14 cellular contexts compared by ENCODE assay signal in the genomic region with DNA sequence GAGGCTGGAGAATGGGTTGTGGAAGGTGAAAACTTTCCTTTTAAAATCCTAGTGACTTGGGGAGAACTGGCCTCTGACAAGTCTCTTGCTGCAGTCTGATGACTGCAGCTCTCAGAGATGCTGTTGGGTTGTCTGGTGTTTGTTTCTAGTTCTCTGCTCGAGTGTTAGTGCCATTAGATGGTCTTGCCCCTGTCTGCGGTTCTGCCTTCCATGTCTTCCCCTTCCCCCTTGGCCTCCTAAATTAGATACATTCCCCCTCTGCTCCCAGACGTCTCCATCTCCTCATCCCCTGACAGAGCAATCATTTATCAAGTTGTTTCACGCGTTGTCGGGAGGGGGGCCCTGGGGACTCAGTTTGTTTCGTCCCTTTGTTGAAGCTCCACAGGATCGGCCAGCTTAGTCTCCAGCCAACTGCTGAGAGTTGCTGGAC.
DNase-seq lines count a peak whose midpoint lies in the region; ATAC-seq, FAIRE-seq and TF ChIP-seq lines count a peak whose summit lies in the region.
"Had no signal": no experiment of that assay in that cellular context is flagged by ENCODE, and none has a peak within 500 bp of the region (broad histone marks: within the 10 kb centered on the region; RNA-seq: fewer than 3 reads in every experiment).

No MANE protein-coding gene starts in this region.

- H3K4me3 ChIP-seq in neuron (ENCODE audit: low read length) = peak overlapping the region; percentile 49
- H3K4me3 ChIP-seq: thoracic aorta had no signal

- intact Hi-C loops in left ventricle myocardium superior (cut with micrococcal nuclease) = no loop called here

- in situ Hi-C loops in SK-MEL-5 (cut with HindIII; ENCODE audit: low pct_unique_long_range_greater_than_20kb, low sequenced_read_pairs) = no loop called here

- no peak overlapping the region for H2AFZ ChIP-seq in neuron (ENCODE audit: low read depth, low read length)

- no peak for TF ChIP-seq CTCF in GM10248 (IDR thresholded peaks at IDR 0.05; ENCODE audit: control extremely low read depth, extremely low read depth, low read depth, missing control alignments)

- POLR2A ChIA-PET in GM10248 (lab: Yijun Ruan, JAX) = no interaction called here

- H3K27me3 ChIP-seq in neuron (ENCODE audit: insufficient read depth, low read length) = no peaks in the 10 kb centered on the region
- H3K27me3 ChIP-seq: brain microvascular endothelial cell had no signal

- ATAC-seq in left ventricle myocardium superior (peak; percentile 57), HG03442 (IDR thresholded peaks at IDR 0.05; ENCODE audit: unreplicated experiment) (no peak), GM21825 (IDR thresholded peaks at IDR 0.05; ENCODE audit: unreplicated experiment) (no peak)

- no peaks in the 10 kb centered on the region for H3K36me3 ChIP-seq in neuron (ENCODE audit: insufficient read depth, low read length)
- H3K36me3 ChIP-seq: brain microvascular endothelial cell, thoracic aorta had no signal

- CTCF ChIA-PET in GM10248 (lab: Yijun Ruan, JAX) = interaction anchor here (0.8 to 1.9 kb wide), 4 partner anchors 10 to 265 kb away, joined by 3 to 6 read pairs (median 3); no protein-coding TSS in a partner anchor

- peaks cover 47% of the 10 kb centered on the region for H3K4me1 ChIP-seq in neuron (ENCODE audit: insufficient read depth, low read length)

- FAIRE-seq in H54 (lab: Jason Lieb, UNC) = no peak

- TF ChIP-seq POLR2A in H54 (IDR thresholded peaks at IDR 0.05; ENCODE audit: low read depth, low read length) = no peak

- H3K9me3 ChIP-seq in neuron (ENCODE audit: low read length) = no peaks in the 10 kb centered on the region
- H3K9me3 ChIP-seq: thoracic aorta had no signal

- DNase-seq in COLO829 (ENCODE audit: low spot score) = peak; percentile 35
- DNase-seq in SK-MEL-5 (ENCODE audit: low read depth, low spot score) = peak; percentile 89
- DNase-seq in left ventricle myocardium superior = no peak
- DNase-seq in GM10248 (ENCODE audit: extremely low spot score) = no peak
- no peak for DNase-seq in H54 (ENCODE audit: insufficient read length, low spot score)
- DNase-seq: activated CD4-positive, CD25-positive, alpha-beta regulatory T cell treated with anti-CD3 and anti-CD28 coated beads, Interleukin-2, amount 50 U/mL, for 72 hours; brain microvascular endothelial cell; kidney glomerular epithelial cell; NCI-H1092; SIG-M5 had no signal

Comparison
In these comparisons a context has a peak if more than half of its experiments do, and no peak if none do; other contexts are left out.
1. DNase-seq: peak in COLO829 (single experiment) and SK-MEL-5 (single experiment); none in left ventricle myocardium superior (single experiment), GM10248 (single experiment) and H54 (single experiment).